ENCODE assay signal across 29 cellular contexts in genomic region chr19:9445037-9445436, GRCh38. TPM values are rescaled to one million over a fixed set of nuclear protein-coding genes. Genes with fewer than 3 reads are reported as not detected.
"Had no signal": no experiment of that assay in that cellular context is flagged by ENCODE, and none has a peak within 500 bp of the region (broad histone marks: within the 10 kb centered on the region; RNA-seq: fewer than 3 reads in every experiment).

No MANE protein-coding gene starts in this region.

- FAIRE-seq: colon, endometrium, endothelial cell of umbilical vein, frontal cortex had no signal

- H3K4me1 ChIP-seq: colonic mucosa, esophagus muscularis mucosa, esophagus squamous epithelium, foreskin keratinocyte, gastrocnemius medialis, gastroesophageal sphincter, heart left ventricle, heart right ventricle had no signal

- H3K27me3 ChIP-seq: colonic mucosa, dorsolateral prefrontal cortex, esophagus muscularis mucosa, esophagus squamous epithelium, foreskin keratinocyte, gastrocnemius medialis, gastroesophageal sphincter, heart left ventricle, heart right ventricle had no signal

- H3K27me3 Mint-ChIP-seq: dendritic cell treated with granulocyte-macrophage colony-stimulating factor and Interleukin-4, amounts not matched to agents 40 ng/mL and 50 ng/mL, for 4 days; effector memory CD8-positive, alpha-beta T cell had no signal

- H3K9me3 ChIP-seq: colonic mucosa had no signal

- H3K27ac ChIP-seq: colonic mucosa, coronary artery, dorsolateral prefrontal cortex, epithelial cell of prostate, esophagus muscularis mucosa, esophagus squamous epithelium, foreskin keratinocyte, gastrocnemius medialis, gastroesophageal sphincter, heart left ventricle, heart right ventricle had no signal

- H3K36me3 ChIP-seq: colonic mucosa, esophagus muscularis mucosa, esophagus squamous epithelium had no signal

- H3K4me3 ChIP-seq: colonic mucosa, coronary artery, dorsolateral prefrontal cortex, esophagus muscularis mucosa, esophagus squamous epithelium, gastrocnemius medialis, gastroesophageal sphincter, heart left ventricle, heart right ventricle had no signal

- H3K4me1 Mint-ChIP-seq: endodermal cell had no signal

- ATAC-seq: effector memory CD8-positive, alpha-beta T cell; esophagus mucosa; foreskin keratinocyte; gastrocnemius medialis; gastroesophageal sphincter; heart left ventricle; heart right ventricle had no signal

- DNase-seq: colonic mucosa; cortex of kidney; dermis blood vessel endothelial cell; dorsolateral prefrontal cortex; effector CD4-positive, alpha-beta T cell; effector CD8-positive, alpha-beta T cell; effector memory CD4-positive, alpha-beta T cell; effector memory CD8-positive, alpha-beta T cell; endodermal cell; erythroblast; esophagus squamous epithelium; foreskin fibroblast; foreskin keratinocyte; foreskin melanocyte; gastrocnemius medialis; glutamatergic neuron; head of caudate nucleus; heart left ventricle; heart right ventricle had no signal

- H3K4me3 Mint-ChIP-seq: dendritic cell treated with granulocyte-macrophage colony-stimulating factor and Interleukin-4, amounts not matched to agents 40 ng/mL and 50 ng/mL, for 4 days; effector memory CD8-positive, alpha-beta T cell; endodermal cell had no signal

- H3K27ac Mint-ChIP-seq: dendritic cell treated with granulocyte-macrophage colony-stimulating factor and Interleukin-4, amounts not matched to agents 40 ng/mL and 50 ng/mL, for 4 days; effector memory CD8-positive, alpha-beta T cell; endodermal cell had no signal

RNA-seq across cellular contexts. Expression of gene ZNF560, which starts 53.4 kb away (rescaled TPM):
- total RNA-seq: colonic mucosa, endodermal cell, endothelial cell of umbilical vein, esophagus mucosa, esophagus muscularis mucosa, esophagus squamous epithelium, gastroesophageal sphincter had no signal
